8 cellular contexts compared by ENCODE assay signal in the genomic region with DNA sequence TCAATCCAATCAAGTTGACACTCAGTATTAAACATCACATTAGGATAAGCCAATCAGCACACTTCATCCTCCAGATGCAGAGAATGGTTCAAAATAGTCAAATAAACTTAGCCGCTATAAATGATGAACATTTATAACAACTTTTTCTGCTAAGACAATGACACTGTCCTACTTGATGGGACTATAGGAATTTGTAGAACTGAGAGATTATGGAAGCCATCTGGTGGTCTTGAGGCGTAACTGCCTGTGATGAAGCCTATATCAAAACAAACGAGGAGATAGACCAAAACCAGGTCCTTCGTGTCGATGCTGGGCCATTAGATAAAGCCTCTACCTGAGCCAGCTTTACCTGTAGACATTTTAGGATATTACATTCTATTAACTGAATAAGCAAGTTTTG.
DNase-seq lines count a peak whose midpoint lies in the region; ATAC-seq, FAIRE-seq and TF ChIP-seq lines count a peak whose summit lies in the region.

No MANE protein-coding gene starts in this region.

- H3K27ac Mint-ChIP-seq in activated naive CD8-positive, alpha-beta T cell treated with anti-CD3 and anti-CD28 coated beads, Interleukin-2, amount 50 U/mL, for 24 hours: no peak overlapping the region

- no peaks in the 10 kb centered on the region for H3K79me2 ChIP-seq in mammary epithelial cell (ENCODE audit: insufficient read depth, low read length)

- no peak overlapping the region for H2AFZ ChIP-seq in mammary epithelial cell (ENCODE audit: low read depth, low read length)

- dilution Hi-C loops in mammary epithelial cell (cut with HindIII; ENCODE audit: low sequenced_read_pairs): no loop called here

- H4K20me1 ChIP-seq in mammary epithelial cell (ENCODE audit: insufficient read depth, low read length): no peaks in the 10 kb centered on the region

- H3K27ac ChIP-seq in mammary epithelial cell (ENCODE audit: insufficient read depth, low read depth, low read length) (no peak overlapping the region), pancreas (no peak overlapping the region)

- H3K36me3 ChIP-seq in mammary epithelial cell (ENCODE audit: insufficient read depth, low read length): no peaks in the 10 kb centered on the region
- no peaks in the 10 kb centered on the region for H3K36me3 ChIP-seq in pancreas

- intact Hi-C loops in mammary epithelial cell (cut with micrococcal nuclease) (loop anchor here (2.0 to 10.0 kb wide), 3 partner anchors 166 to 720 kb away; no protein-coding TSS in a partner anchor), pancreas (cut with DNase I) (no loop called here)

- H3K9me3 ChIP-seq in mammary epithelial cell (replicated peaks; ENCODE audit: insufficient read depth, low read length) (no peaks in the 10 kb centered on the region), pancreas (no peaks in the 10 kb centered on the region)

- WGBS in mammary epithelial cell (ENCODE audit: low coverage, missing lambda C conversion rate): 54% methylated on average over 5 of the region's 5 CpGs
- whole genome bisulfite sequencing in pancreas, 2 donors: 29% methylated on average over 5 of the region's 5 CpGs

- H3K4me1 Mint-ChIP-seq in activated naive CD8-positive, alpha-beta T cell treated with anti-CD3 and anti-CD28 coated beads, Interleukin-2, amount 50 U/mL, for 24 hours: no peaks in the 10 kb centered on the region

- H3K4me2 ChIP-seq in mammary epithelial cell (ENCODE audit: insufficient read depth, low read depth, low read length): no peak overlapping the region

- no peak overlapping the region for H3K9ac ChIP-seq in mammary epithelial cell (ENCODE audit: insufficient read depth, low read length)

- H3K4me1 ChIP-seq in mammary epithelial cell (ENCODE audit: insufficient read depth, low read length): no peaks in the 10 kb centered on the region
- H3K4me1 ChIP-seq in pancreas: no peaks in the 10 kb centered on the region

- no peak overlapping the region for H3K4me3 Mint-ChIP-seq in activated naive CD8-positive, alpha-beta T cell treated with anti-CD3 and anti-CD28 coated beads, Interleukin-2, amount 50 U/mL, for 24 hours

- TF ChIP-seq CTCF in mammary epithelial cell (conservative IDR thresholded peaks at IDR 0.05 in 1 of 2, IDR thresholded peaks at IDR 0.05 in 1 of 2; ENCODE audit: extremely low read depth in 1 of 2, insufficient read depth in 1 of 2, low read depth in 1 of 2, low read length in 2 of 2) (peak; percentile 29 to 34), pancreas (IDR thresholded peaks at IDR 0.05) (peak in 3 of 4 donors; percentile 17 to 38 (median 21))

- H3K27me3 ChIP-seq in mammary epithelial cell (ENCODE audit: insufficient read depth, low read length): no peaks in the 10 kb centered on the region
- no peaks in the 10 kb centered on the region for H3K27me3 ChIP-seq in pancreas

- FAIRE-seq in pancreas (lab: Jason Lieb, UNC): no peak

- DNase-seq in A172 (ENCODE audit: low spot score) (peak; percentile 12), LoVo (ENCODE audit: low spot score) (peak; percentile 68), mammary epithelial cell (no peak), pancreas (no peak), NCI-H226 (no peak)
- DNase-seq in activated naive CD8-positive, alpha-beta T cell treated with anti-CD3 and anti-CD28 coated beads, Interleukin-2, amount 50 U/mL, for 24 hours: no peak

- BruUV-seq in mammary epithelial cell (replicated peaks; lab: Mats Ljungman, UMichigan): no TSS peak

- in situ Hi-C loops in mammary epithelial cell (cut with MboI; ENCODE audit: low sequenced_read_pairs in 2 of 2): no loop called here

- CTCF ChIA-PET in mammary epithelial cell (lab: Charles Lee; ENCODE audit: low non-redundant PET): no interaction called here

- no peaks in the 10 kb centered on the region for H3K27me3 Mint-ChIP-seq in activated naive CD8-positive, alpha-beta T cell treated with anti-CD3 and anti-CD28 coated beads, Interleukin-2, amount 50 U/mL, for 24 hours

- no peaks in the 10 kb centered on the region for H3K9me3 Mint-ChIP-seq in activated naive CD8-positive, alpha-beta T cell treated with anti-CD3 and anti-CD28 coated beads, Interleukin-2, amount 50 U/mL, for 24 hours

- ATAC-seq in GM18511 (IDR thresholded peaks at IDR 0.05; ENCODE audit: unreplicated experiment) (peak; percentile 37), pancreas (peak in 3 of 4 donors; percentile 64 to 85 (median 74)), HG03097 (IDR thresholded peaks at IDR 0.05; ENCODE audit: low FRiP score, unreplicated experiment) (no peak)
- ATAC-seq in activated naive CD8-positive, alpha-beta T cell treated with anti-CD3 and anti-CD28 coated beads, Interleukin-2, amount 50 U/mL, for 24 hours: no peak

- H3K36me3 Mint-ChIP-seq in activated naive CD8-positive, alpha-beta T cell treated with anti-CD3 and anti-CD28 coated beads, Interleukin-2, amount 50 U/mL, for 24 hours (ENCODE audit: low read depth): no peaks in the 10 kb centered on the region

- H3K4me3 ChIP-seq in mammary epithelial cell (replicated peaks in 1 of 3; ENCODE audit: insufficient read depth in 1 of 3, low read depth in 2 of 3, low read length in 3 of 3): no peak overlapping the region
- H3K4me3 ChIP-seq in pancreas: no peak overlapping the region

Comparison
In these comparisons a context has a peak if more than half of its experiments do, and no peak if none do; other contexts are left out.
1. DNase-seq: peak in A172 (single experiment) and LoVo (single experiment); none in mammary epithelial cell (single experiment), pancreas (0 of 6), NCI-H226 (single experiment) and activated naive CD8-positive, alpha-beta T cell treated with anti-CD3 and anti-CD28 coated beads, Interleukin-2, amount 50 U/mL, for 24 hours (single experiment).
2. ATAC-seq: peak in GM18511 (single experiment) and pancreas (3 of 4); none in HG03097 (single experiment) and activated naive CD8-positive, alpha-beta T cell treated with anti-CD3 and anti-CD28 coated beads, Interleukin-2, amount 50 U/mL, for 24 hours (single experiment).